In the genomic region with DNA sequence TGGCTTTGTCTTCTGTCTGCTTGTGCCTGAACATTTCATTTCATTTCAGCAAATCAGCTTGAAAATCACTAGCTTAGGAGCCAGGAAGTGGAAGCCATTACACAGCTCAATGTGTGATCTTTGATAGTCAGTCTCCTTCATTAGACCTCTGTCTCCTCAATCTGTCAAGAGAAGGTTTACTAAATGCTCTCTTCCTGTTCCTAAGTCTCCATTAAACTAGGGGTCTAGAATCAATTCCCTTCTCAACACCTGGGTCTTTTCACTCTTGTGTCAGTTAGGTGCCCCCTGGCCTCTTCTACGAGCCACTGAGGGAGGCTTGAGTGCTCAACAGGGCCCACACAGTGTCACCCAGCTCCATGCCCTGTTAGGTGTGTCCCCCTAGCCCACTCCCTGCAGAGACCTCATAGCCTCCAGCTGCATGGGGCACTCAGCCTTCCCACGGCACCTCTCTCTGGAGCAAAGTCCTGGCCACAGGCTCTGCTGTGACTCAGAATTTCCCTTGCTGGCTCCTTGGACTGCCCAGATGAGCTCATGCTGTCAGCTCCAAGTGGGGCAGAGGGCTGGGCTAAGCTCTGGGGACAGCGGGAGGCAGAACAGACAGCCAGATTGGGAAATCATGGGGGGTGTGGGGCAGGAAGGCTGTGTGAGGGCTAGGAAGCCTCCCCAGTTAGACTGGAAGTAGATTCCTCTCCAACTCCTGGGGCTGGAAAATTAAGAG, we compare ENCODE assay signal across 1 cellular context.
TF ChIP-seq lines count a peak whose summit lies in the region.

No MANE protein-coding gene starts in this region.

TF ChIP-seq in K562, 482 proteins besides CTCF, POLR2A, EP300 and RAD21 (continued from another document and continues in another):
- TF ChIP-seq ZFPM2 (CRISPR knock-in tag; IDR thresholded peaks at IDR 0.05) (no peak), SOX6 (IDR thresholded peaks at IDR 0.05) (no peak), CSDE1 (IDR thresholded peaks at IDR 0.05) (no peak), ADNP (tag; IDR thresholded peaks at IDR 0.05) (no peak), SETDB1 (IDR thresholded peaks at IDR 0.05; ENCODE audit: low read length) (no peak), SIN3B (IDR thresholded peaks at IDR 0.05; ENCODE audit: low read depth) (no peak), HNRNPUL1 (IDR thresholded peaks at IDR 0.05; ENCODE audit: low read length) (no peak), MXI1 (IDR thresholded peaks at IDR 0.05; ENCODE audit: low read depth, low read length) (no peak), SMARCA4 (IDR thresholded peaks at IDR 0.05) (peak; percentile 71; the same call in 1 of the 2 replicates), YY1 (IDR thresholded peaks at IDR 0.05; ENCODE audit: borderline replicate concordance in 1 of 3, control insufficient read depth in 1 of 3, extremely low read depth in 1 of 3, insufficient read depth in 3 of 3, insufficient read length in 1 of 3, insufficient replicate concordance in 2 of 3, low read depth in 1 of 3, low read length in 2 of 3) (no peak), YBX1 (IDR thresholded peaks at IDR 0.05) (no peak), ESRRB (CRISPR knock-in tag; IDR thresholded peaks at IDR 0.05; ENCODE audit: borderline replicate concordance) (no peak), NR2F6 (CRISPR knock-in tag; IDR thresholded peaks at IDR 0.05) (no peak), SP2 (IDR thresholded peaks at IDR 0.05; ENCODE audit: extremely low read depth, low read depth, low read length, poor library complexity, severe bottlenecking) (no peak), RHOXF2B (CRISPR knock-in tag; conservative IDR thresholded peaks at IDR 0.05) (no peak), TAF9B (IDR thresholded peaks at IDR 0.05; ENCODE audit: partially characterized antibody) (no peak), ZNF324 (CRISPR knock-in tag; IDR thresholded peaks at IDR 0.05) (no peak), NFE2 (IDR thresholded peaks at IDR 0.05; ENCODE audit: low read depth) (no peak), ETV5 (CRISPR knock-in tag; IDR thresholded peaks at IDR 0.05; ENCODE audit: low read depth) (no peak), SRF (CRISPR knock-in tag; IDR thresholded peaks at IDR 0.05) (no peak), THRAP3 (IDR thresholded peaks at IDR 0.05; ENCODE audit: borderline replicate concordance) (no peak), RNF2 (IDR thresholded peaks at IDR 0.05) (no peak), ETV6 (IDR thresholded peaks at IDR 0.05; ENCODE audit: borderline replicate concordance in 1 of 2, low read depth in 2 of 2, low read length in 1 of 2) (no peak), ETV6 (CRISPR knock-in tag; IDR thresholded peaks at IDR 0.05; ENCODE audit: borderline replicate concordance) (no peak), ZNF57 (CRISPR knock-in tag; IDR thresholded peaks at IDR 0.05) (no peak), XRCC5 (IDR thresholded peaks at IDR 0.05; ENCODE audit: low read depth, low read length) (no peak), SREBF1 (IDR thresholded peaks at IDR 0.05; ENCODE audit: borderline replicate concordance, low read depth, low read length) (no peak), ZNF217 (CRISPR knock-in tag; IDR thresholded peaks at IDR 0.05) (no peak), JUN (IDR thresholded peaks at IDR 0.05; ENCODE audit: borderline replicate concordance, low read depth, low read length) (peak; percentile 96), JUN (CRISPR knock-in tag; IDR thresholded peaks at IDR 0.05; ENCODE audit: borderline replicate concordance) (peak; percentile 71; the same call in 1 of the 2 replicates), CREBBP (IDR thresholded peaks at IDR 0.05; ENCODE audit: low read depth, low read length) (no peak), SMAD2 (IDR thresholded peaks at IDR 0.05; ENCODE audit: low read depth, low read length) (no peak), POLR2B (IDR thresholded peaks at IDR 0.05; ENCODE audit: low read depth, partially characterized antibody) (no peak), SRSF3 (IDR thresholded peaks at IDR 0.05; ENCODE audit: insufficient read depth, low read length) (no peak), ARNT (IDR thresholded peaks at IDR 0.05) (no peak), ETV1 (tag; conservative IDR thresholded peaks at IDR 0.05; ENCODE audit: low read depth) (no peak), ZFP1 (CRISPR knock-in tag; IDR thresholded peaks at IDR 0.05) (no peak), U2AF2 (optimal IDR thresholded peaks at IDR 0.05; ENCODE audit: low read depth, low read length) (no peak), ATF7 (IDR thresholded peaks at IDR 0.05) (peak; percentile 77), HIVEP1 (CRISPR knock-in tag; IDR thresholded peaks at IDR 0.05) (no peak), MCM2 (IDR thresholded peaks at IDR 0.05; ENCODE audit: low read depth) (no peak), E2F3 (CRISPR knock-in tag; IDR thresholded peaks at IDR 0.05) (no peak), SP1 (CRISPR knock-in tag; IDR thresholded peaks at IDR 0.05) (peak; percentile 49), ZNF3 (CRISPR knock-in tag; IDR thresholded peaks at IDR 0.05) (no peak)
- TF ChIP-seq, protein P1, sequence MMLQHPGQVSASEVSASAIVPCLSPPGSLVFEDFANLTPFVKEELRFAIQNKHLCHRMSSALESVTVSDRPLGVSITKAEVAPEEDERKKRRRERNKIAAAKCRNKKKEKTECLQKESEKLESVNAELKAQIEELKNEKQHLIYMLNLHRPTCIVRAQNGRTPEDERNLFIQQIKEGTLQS (IDR thresholded peaks at IDR 0.05), result peak; percentile 92
- TF ChIP-seq, protein P1 (CRISPR knock-in tag; conservative IDR thresholded peaks at IDR 0.05), result peak; percentile 90
- TF ChIP-seq, protein P2, sequence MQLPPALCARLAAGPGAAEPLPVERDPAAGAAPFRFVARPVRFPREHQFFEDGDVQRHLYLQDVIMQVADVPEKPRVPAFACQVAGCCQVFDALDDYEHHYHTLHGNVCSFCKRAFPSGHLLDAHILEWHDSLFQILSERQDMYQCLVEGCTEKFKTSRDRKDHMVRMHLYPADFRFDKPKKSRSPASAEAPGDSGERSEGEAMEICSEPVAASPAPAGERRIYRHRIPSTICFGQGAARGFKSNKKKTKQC (CRISPR knock-in tag; IDR thresholded peaks at IDR 0.05), result no peak
- TF ChIP-seq, protein P3, sequence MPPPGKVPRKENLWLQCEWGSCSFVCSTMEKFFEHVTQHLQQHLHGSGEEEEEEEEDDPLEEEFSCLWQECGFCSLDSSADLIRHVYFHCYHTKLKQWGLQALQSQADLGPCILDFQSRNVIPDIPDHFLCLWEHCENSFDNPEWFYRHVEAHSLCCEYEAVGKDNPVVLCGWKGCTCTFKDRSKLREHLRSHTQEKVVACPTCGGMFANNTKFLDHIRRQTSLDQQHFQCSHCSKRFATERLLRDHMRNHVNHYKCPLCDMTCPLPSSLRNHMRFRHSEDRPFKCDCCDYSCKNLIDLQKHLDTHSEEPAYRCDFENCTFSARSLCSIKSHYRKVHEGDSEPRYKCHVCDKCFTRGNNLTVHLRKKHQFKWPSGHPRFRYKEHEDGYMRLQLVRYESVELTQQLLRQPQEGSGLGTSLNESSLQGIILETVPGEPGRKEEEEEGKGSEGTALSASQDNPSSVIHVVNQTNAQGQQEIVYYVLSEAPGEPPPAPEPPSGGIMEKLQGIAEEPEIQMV (tag; conservative IDR thresholded peaks at IDR 0.05; ENCODE audit: low read depth), result no peak
- TF ChIP-seq, protein P4, sequence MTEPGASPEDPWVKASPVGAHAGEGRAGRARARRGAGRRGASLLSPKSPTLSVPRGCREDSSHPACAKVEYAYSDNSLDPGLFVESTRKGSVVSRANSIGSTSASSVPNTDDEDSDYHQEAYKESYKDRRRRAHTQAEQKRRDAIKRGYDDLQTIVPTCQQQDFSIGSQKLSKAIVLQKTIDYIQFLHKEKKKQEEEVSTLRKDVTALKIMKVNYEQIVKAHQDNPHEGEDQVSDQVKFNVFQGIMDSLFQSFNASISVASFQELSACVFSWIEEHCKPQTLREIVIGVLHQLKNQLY (CRISPR knock-in tag; conservative IDR thresholded peaks at IDR 0.05), result no peak
- TF ChIP-seq, protein P5, sequence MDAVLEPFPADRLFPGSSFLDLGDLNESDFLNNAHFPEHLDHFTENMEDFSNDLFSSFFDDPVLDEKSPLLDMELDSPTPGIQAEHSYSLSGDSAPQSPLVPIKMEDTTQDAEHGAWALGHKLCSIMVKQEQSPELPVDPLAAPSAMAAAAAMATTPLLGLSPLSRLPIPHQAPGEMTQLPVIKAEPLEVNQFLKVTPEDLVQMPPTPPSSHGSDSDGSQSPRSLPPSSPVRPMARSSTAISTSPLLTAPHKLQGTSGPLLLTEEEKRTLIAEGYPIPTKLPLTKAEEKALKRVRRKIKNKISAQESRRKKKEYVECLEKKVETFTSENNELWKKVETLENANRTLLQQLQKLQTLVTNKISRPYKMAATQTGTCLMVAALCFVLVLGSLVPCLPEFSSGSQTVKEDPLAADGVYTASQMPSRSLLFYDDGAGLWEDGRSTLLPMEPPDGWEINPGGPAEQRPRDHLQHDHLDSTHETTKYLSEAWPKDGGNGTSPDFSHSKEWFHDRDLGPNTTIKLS (IDR thresholded peaks at IDR 0.05; ENCODE audit: borderline replicate concordance, low read depth), result no peak
- TF ChIP-seq, protein P6, sequence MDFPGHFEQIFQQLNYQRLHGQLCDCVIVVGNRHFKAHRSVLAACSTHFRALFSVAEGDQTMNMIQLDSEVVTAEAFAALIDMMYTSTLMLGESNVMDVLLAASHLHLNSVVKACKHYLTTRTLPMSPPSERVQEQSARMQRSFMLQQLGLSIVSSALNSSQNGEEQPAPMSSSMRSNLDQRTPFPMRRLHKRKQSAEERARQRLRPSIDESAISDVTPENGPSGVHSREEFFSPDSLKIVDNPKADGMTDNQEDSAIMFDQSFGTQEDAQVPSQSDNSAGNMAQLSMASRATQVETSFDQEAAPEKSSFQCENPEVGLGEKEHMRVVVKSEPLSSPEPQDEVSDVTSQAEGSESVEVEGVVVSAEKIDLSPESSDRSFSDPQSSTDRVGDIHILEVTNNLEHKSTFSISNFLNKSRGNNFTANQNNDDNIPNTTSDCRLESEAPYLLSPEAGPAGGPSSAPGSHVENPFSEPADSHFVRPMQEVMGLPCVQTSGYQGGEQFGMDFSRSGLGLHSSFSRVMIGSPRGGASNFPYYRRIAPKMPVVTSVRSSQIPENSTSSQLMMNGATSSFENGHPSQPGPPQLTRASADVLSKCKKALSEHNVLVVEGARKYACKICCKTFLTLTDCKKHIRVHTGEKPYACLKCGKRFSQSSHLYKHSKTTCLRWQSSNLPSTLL (IDR thresholded peaks at IDR 0.05), result no peak
- TF ChIP-seq, protein P7, sequence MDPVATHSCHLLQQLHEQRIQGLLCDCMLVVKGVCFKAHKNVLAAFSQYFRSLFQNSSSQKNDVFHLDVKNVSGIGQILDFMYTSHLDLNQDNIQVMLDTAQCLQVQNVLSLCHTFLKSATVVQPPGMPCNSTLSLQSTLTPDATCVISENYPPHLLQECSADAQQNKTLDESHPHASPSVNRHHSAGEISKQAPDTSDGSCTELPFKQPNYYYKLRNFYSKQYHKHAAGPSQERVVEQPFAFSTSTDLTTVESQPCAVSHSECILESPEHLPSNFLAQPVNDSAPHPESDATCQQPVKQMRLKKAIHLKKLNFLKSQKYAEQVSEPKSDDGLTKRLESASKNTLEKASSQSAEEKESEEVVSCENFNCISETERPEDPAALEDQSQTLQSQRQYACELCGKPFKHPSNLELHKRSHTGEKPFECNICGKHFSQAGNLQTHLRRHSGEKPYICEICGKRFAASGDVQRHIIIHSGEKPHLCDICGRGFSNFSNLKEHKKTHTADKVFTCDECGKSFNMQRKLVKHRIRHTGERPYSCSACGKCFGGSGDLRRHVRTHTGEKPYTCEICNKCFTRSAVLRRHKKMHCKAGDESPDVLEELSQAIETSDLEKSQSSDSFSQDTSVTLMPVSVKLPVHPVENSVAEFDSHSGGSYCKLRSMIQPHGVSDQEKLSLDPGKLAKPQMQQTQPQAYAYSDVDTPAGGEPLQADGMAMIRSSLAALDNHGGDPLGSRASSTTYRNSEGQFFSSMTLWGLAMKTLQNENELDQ (CRISPR knock-in tag; IDR thresholded peaks at IDR 0.05; ENCODE audit: borderline replicate concordance), result no peak
- TF ChIP-seq, protein P8, sequence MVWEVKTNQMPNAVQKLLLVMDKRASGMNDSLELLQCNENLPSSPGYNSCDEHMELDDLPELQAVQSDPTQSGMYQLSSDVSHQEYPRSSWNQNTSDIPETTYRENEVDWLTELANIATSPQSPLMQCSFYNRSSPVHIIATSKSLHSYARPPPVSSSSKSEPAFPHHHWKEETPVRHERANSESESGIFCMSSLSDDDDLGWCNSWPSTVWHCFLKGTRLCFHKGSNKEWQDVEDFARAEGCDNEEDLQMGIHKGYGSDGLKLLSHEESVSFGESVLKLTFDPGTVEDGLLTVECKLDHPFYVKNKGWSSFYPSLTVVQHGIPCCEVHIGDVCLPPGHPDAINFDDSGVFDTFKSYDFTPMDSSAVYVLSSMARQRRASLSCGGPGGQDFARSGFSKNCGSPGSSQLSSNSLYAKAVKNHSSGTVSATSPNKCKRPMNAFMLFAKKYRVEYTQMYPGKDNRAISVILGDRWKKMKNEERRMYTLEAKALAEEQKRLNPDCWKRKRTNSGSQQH (CRISPR knock-in tag; IDR thresholded peaks at IDR 0.05), result no peak
- TF ChIP-seq, protein P9, sequence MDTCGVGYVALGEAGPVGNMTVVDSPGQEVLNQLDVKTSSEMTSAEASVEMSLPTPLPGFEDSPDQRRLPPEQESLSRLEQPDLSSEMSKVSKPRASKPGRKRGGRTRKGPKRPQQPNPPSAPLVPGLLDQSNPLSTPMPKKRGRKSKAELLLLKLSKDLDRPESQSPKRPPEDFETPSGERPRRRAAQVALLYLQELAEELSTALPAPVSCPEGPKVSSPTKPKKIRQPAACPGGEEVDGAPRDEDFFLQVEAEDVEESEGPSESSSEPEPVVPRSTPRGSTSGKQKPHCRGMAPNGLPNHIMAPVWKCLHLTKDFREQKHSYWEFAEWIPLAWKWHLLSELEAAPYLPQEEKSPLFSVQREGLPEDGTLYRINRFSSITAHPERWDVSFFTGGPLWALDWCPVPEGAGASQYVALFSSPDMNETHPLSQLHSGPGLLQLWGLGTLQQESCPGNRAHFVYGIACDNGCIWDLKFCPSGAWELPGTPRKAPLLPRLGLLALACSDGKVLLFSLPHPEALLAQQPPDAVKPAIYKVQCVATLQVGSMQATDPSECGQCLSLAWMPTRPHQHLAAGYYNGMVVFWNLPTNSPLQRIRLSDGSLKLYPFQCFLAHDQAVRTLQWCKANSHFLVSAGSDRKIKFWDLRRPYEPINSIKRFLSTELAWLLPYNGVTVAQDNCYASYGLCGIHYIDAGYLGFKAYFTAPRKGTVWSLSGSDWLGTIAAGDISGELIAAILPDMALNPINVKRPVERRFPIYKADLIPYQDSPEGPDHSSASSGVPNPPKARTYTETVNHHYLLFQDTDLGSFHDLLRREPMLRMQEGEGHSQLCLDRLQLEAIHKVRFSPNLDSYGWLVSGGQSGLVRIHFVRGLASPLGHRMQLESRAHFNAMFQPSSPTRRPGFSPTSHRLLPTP (IDR thresholded peaks at IDR 0.05; ENCODE audit: borderline replicate concordance, extremely low read depth, insufficient read length), result no peak
- TF ChIP-seq, protein P10, sequence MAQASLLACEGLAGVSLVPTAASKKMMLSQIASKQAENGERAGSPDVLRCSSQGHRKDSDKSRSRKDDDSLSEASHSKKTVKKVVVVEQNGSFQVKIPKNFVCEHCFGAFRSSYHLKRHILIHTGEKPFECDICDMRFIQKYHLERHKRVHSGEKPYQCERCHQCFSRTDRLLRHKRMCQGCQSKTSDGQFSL (CRISPR knock-in tag; IDR thresholded peaks at IDR 0.05), result peak; percentile 71; the same call in 1 of the 2 replicates
- TF ChIP-seq, protein P10 (tag; IDR thresholded peaks at IDR 0.05), result no peak
